Comparison of ENCODE assay signal across 17 cellular contexts in genomic region chr9:107546859-107547258, GRCh38. TPM values are rescaled to one million over a fixed set of nuclear protein-coding genes. Genes with fewer than 3 reads are reported as not detected.
DNase-seq lines count a peak whose midpoint lies in the region; ATAC-seq, FAIRE-seq and TF ChIP-seq lines count a peak whose summit lies in the region.
"Had no signal": no experiment of that assay in that cellular context is flagged by ENCODE, and none has a peak within 500 bp of the region (broad histone marks: within the 10 kb centered on the region; RNA-seq: fewer than 3 reads in every experiment).

No MANE protein-coding gene starts in this region.

- ATAC-seq in right lobe of liver (peak; percentile 73 to 82 (median 78)), HG02763 (IDR thresholded peaks at IDR 0.05; ENCODE audit: unreplicated experiment) (no peak)
- ATAC-seq: CD8-positive, alpha-beta T cell; Right ventricle myocardium inferior; SK-N-SH treated with all-trans-retinoic acid at 6 μM for 48 hours had no signal

- TF ChIP-seq POLR2A in right lobe of liver (IDR thresholded peaks at IDR 0.05), result no peak

- H3K4me1 Mint-ChIP-seq in Calu3 (ENCODE audit: low read depth, unreplicated experiment), result peaks cover 38% of the 10 kb centered on the region
- peaks cover 15% of the 10 kb centered on the region for H3K4me1 Mint-ChIP-seq in endothelial cell (ENCODE audit: unreplicated experiment)

- intact Hi-C loops in Calu3 (cut with micrococcal nuclease; ENCODE audit: unreplicated experiment), result loop anchor here (2.0 to 5.0 kb wide), 3 partner anchors 60 to 205 kb away; partner anchors contain the start of gene KLF4
- intact Hi-C loops in right lobe of liver (cut with DNase I), result no loop called here

- no peaks in the 10 kb centered on the region for H3K36me3 ChIP-seq in right lobe of liver

- H3K27me3 Mint-ChIP-seq in Calu3 (ENCODE audit: unreplicated experiment), result no peaks in the 10 kb centered on the region
- peaks cover 8% of the 10 kb centered on the region for H3K27me3 Mint-ChIP-seq in endothelial cell (ENCODE audit: unreplicated experiment)

- H3K27me3 ChIP-seq in right lobe of liver, result no peaks in the 10 kb centered on the region

- DNase-seq in Calu3 (no peak), SHP77 treated with DMSO at 0.1 percent for 48 hours (lab: John Stamatoyannopoulos, UW) (peak; percentile 50), right lobe of liver (peak in 1 of 3 donors; percentile 51), endothelial cell (ENCODE audit: low spot score) (no peak), urothelium cell line (ENCODE audit: low spot score) (no peak), ureter (ENCODE audit: low spot score) (no peak)
- DNase-seq: CD8-positive, alpha-beta T cell; DMS 273 treated with DMSO at 0.1 percent for 48 hours; EL; Kasumi-1; NCI-H1417 treated with DMSO at 0.1 percent for 48 hours; NCI-H510A treated with DMSO at 0.1 percent for 48 hours had no signal

- H3K9me3 Mint-ChIP-seq in Calu3 (ENCODE audit: low read depth, unreplicated experiment), result no peaks in the 10 kb centered on the region
- no peaks in the 10 kb centered on the region for H3K9me3 Mint-ChIP-seq in endothelial cell (ENCODE audit: unreplicated experiment)
- H3K9me3 Mint-ChIP-seq: CD8-positive, alpha-beta T cell had no signal

- peaks cover 0 to 29% (median 20%) of the 10 kb centered on the region in 4 donors for H3K4me1 ChIP-seq in right lobe of liver

- TF ChIP-seq CTCF in 22Rv1 (IDR thresholded peaks at IDR 0.05), result no peak
- TF ChIP-seq CTCF in Calu3 (IDR thresholded peaks at IDR 0.05; ENCODE audit: unreplicated experiment), result no peak
- no peak for TF ChIP-seq CTCF in right lobe of liver (IDR thresholded peaks at IDR 0.05)
- TF ChIP-seq CTCF in endothelial cell (IDR thresholded peaks at IDR 0.05; ENCODE audit: unreplicated experiment), result no peak

- H3K4me3 ChIP-seq in right lobe of liver, result no peak overlapping the region

- FAIRE-seq in urothelium cell line (lab: Jason Lieb, UNC), result no peak
- FAIRE-seq: H1 had no signal

- H3K9me3 ChIP-seq in right lobe of liver, result no peaks in the 10 kb centered on the region

- H3K4me3 Mint-ChIP-seq in Calu3 (ENCODE audit: low read depth, unreplicated experiment) (no peak overlapping the region), endothelial cell (ENCODE audit: unreplicated experiment) (no peak overlapping the region)
- H3K4me3 Mint-ChIP-seq: CD8-positive, alpha-beta T cell had no signal

- BruUV-seq in Calu3 (replicated peaks; lab: Mats Ljungman, UMichigan), result no TSS peak

- H3K27ac ChIP-seq in 22Rv1 (peak overlapping the region; percentile 73), right lobe of liver (peak overlapping the region in 1 of 3 donors; percentile 51)

- H3K27ac Mint-ChIP-seq in Calu3 (ENCODE audit: unreplicated experiment) (peak overlapping the region; percentile 97), endothelial cell (ENCODE audit: unreplicated experiment) (no peak overlapping the region)
- H3K27ac Mint-ChIP-seq: CD8-positive, alpha-beta T cell had no signal

- H3K36me3 Mint-ChIP-seq in Calu3 (ENCODE audit: insufficient read depth, unreplicated experiment) (peaks cover 24% of the 10 kb centered on the region), endothelial cell (ENCODE audit: low read depth, unreplicated experiment) (no peaks in the 10 kb centered on the region)
- H3K36me3 Mint-ChIP-seq: CD8-positive, alpha-beta T cell had no signal

- CTCF ChIA-PET in Calu3 (lab: Charles Lee), result no interaction called here

RNA-seq across cellular contexts. Expression of gene KLF4, which starts 57.3 kb away (rescaled TPM):
- total RNA-seq in Calu3 (2022), result 19.9 and 23.0 TPM in 2 replicates
- total RNA-seq in right lobe of liver, result 10 to 100 TPM in 2 of 6 experiments, 1 to 10 TPM in 4; 1.5 to 12.4 (median 5.9) TPM
- 16.4 TPM for total RNA-seq in endothelial cell (ENCODE audit: unreplicated experiment)
- total RNA-seq in ureter, result 33.1 TPM
